Comparison of ENCODE assay signal across 15 cellular contexts in the genomic region with DNA sequence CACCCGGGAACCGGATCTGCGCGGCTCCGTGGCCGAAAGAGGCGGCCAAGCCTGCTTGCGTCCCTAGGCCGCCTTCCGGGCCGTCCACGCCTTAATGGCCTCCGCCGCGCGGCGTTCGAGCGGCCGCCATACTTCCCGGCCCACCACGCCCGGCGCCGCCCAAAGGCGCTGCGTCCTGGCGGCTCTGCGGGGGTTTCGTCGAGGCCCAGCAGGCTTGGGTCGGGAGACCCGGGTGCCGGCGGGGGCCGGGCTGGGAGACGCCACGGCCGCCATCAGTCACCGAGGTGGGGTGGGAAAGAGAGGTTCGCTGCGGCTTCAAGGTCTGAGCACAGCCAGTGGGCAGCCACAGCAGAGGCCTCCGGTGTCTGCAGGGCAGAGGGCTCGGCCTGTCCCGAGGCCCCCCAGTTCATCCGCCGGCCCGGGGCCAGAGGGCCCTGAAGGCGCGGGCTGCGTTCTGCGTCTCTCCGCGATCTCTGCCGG.
DNase-seq lines count a peak whose midpoint lies in the region; ATAC-seq and TF ChIP-seq lines count a peak whose summit lies in the region.
"Had no signal": no experiment of that assay in that cellular context is flagged by ENCODE, and none has a peak within 500 bp of the region (broad histone marks: within the 10 kb centered on the region; RNA-seq: fewer than 3 reads in every experiment).

No MANE protein-coding gene starts in this region.

- DNase-seq in chondrocyte (ENCODE audit: low spot score) = peak; percentile 80
- DNase-seq in posterior vena cava (ENCODE audit: low spot score) = peak; percentile 78
- no peak for DNase-seq in epidermal melanocyte (ENCODE audit: insufficient read length, low spot score)
- DNase-seq in pons (ENCODE audit: low spot score) = no peak
- DNase-seq in NCI-H1694 treated with DMSO at 0.1 percent for 48 hours (lab: John Stamatoyannopoulos, UW) = no peak
- DNase-seq: CD8-positive, alpha-beta T cell; NCI-H1417; NCI-H1930; NCI-H526; PC-9; SJCRH30 had no signal

- ATAC-seq in HG02852 (IDR thresholded peaks at IDR 0.05; ENCODE audit: unreplicated experiment) = peak; percentile 56
- no peak for ATAC-seq in GM21381 (IDR thresholded peaks at IDR 0.05; ENCODE audit: unreplicated experiment)
- ATAC-seq: CD8-positive, alpha-beta T cell had no signal

- H3K36me3 Mint-ChIP-seq in chondrocyte (ENCODE audit: low read depth) = no peaks in the 10 kb centered on the region
- H3K36me3 Mint-ChIP-seq: CD8-positive, alpha-beta T cell had no signal

- intact Hi-C loops in posterior vena cava (cut with DNase I) = no loop called here

- H3K4me3 ChIP-seq in GM12875 (ENCODE audit: low read depth, low read length) = peak overlapping the region; percentile 5
- H3K4me3 ChIP-seq: BLaER1 treated with 17β-estradiol and CSF1 and Interleukin-3, amounts not matched to agents 10 nM and 100 nM; PC-9; SJCRH30 had no signal

- no peaks in the 10 kb centered on the region for H3K27me3 Mint-ChIP-seq in chondrocyte (ENCODE audit: low read depth)

- TF ChIP-seq CTCF in GM12875 (IDR thresholded peaks at IDR 0.05; ENCODE audit: borderline replicate concordance, insufficient read depth, low read depth, low read length) (no peak), chondrocyte (IDR thresholded peaks at IDR 0.05) (no peak)

- H3K9me3 Mint-ChIP-seq in chondrocyte (ENCODE audit: low read depth) = peaks cover 8% of the 10 kb centered on the region

- no peak overlapping the region for H3K4me3 Mint-ChIP-seq in chondrocyte (ENCODE audit: unreplicated experiment)

- H3K4me1 Mint-ChIP-seq in chondrocyte (ENCODE audit: low read depth) = no peaks in the 10 kb centered on the region

- no peak overlapping the region for H3K27ac Mint-ChIP-seq in chondrocyte (ENCODE audit: unreplicated experiment)
- H3K27ac Mint-ChIP-seq: CD8-positive, alpha-beta T cell had no signal

Comparison
In these comparisons a context has a peak if more than half of its experiments do, and no peak if none do; other contexts are left out.
1. DNase-seq: peak in chondrocyte (single experiment) and posterior vena cava (single experiment); none in epidermal melanocyte (single experiment), pons (single experiment) and NCI-H1694 treated with DMSO at 0.1 percent for 48 hours (single experiment).